8 cellular contexts compared by ENCODE assay signal in the genomic region with DNA sequence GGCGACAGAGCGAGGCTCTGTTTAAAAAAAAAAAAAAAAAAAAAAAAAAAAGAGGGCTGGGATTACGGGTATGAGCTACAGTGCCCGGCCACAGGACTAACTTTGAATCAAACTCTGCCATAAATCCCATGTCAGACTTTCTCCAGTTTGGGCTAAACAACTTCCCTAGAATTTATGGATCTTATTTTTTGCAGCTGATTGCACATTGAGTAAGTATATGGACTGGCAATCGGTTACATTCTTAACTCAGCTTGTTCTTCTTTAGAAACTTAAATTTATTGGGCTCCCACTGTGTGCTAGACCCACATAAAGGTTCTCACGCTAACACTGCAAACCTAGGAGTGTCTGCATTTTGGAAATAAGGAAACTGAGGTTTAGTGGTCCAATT. TPM values are rescaled to one million over a fixed set of nuclear protein-coding genes. Genes with fewer than 3 reads are reported as not detected.
DNase-seq lines count a peak whose midpoint lies in the region; ATAC-seq and TF ChIP-seq lines count a peak whose summit lies in the region.

No MANE protein-coding gene starts in this region.

- peaks cover 4% of the 10 kb centered on the region; the same call in 1 of the 2 replicates for H3K4me1 ChIP-seq in ES-I3 (ENCODE audit: insufficient read depth, low read length)
- H3K4me1 ChIP-seq in RWPE2 (ENCODE audit: insufficient read depth, poor library complexity, severe bottlenecking), result no peaks in the 10 kb centered on the region
- no peaks in the 10 kb centered on the region for H3K4me1 ChIP-seq in fibroblast of lung (ENCODE audit: control insufficient read depth, extremely low read depth, insufficient read depth, low read length)
- H3K4me1 ChIP-seq in psoas muscle, result peaks cover 20% of the 10 kb centered on the region

- H3K79me2 ChIP-seq in fibroblast of lung (ENCODE audit: control insufficient read depth, insufficient read depth, low read length), result peaks cover 37% of the 10 kb centered on the region

- H3K27ac ChIP-seq in RWPE2 (ENCODE audit: poor library complexity, severe bottlenecking) (peak overlapping the region; percentile 83), fibroblast of lung (ENCODE audit: insufficient read depth, low read length) (peak overlapping the region; percentile 83), psoas muscle (peak overlapping the region; percentile 98)

- H3K36me3 ChIP-seq in ES-I3 (ENCODE audit: insufficient read depth, low read length) (no peaks in the 10 kb centered on the region), RWPE2 (ENCODE audit: low read depth) (peaks cover 20% of the 10 kb centered on the region), fibroblast of lung (ENCODE audit: control insufficient read depth, insufficient read depth, low read length) (peaks cover 2% of the 10 kb centered on the region), psoas muscle (ENCODE audit: insufficient read depth in 1 of 2, low read depth in 1 of 2) (peaks cover 0 to 13% of the 10 kb centered on the region in 2 donors)

- H3K9me3 ChIP-seq in ES-I3 (ENCODE audit: control insufficient read depth, insufficient read depth, low read length) (no peaks in the 10 kb centered on the region), RWPE2 (ENCODE audit: severe bottlenecking) (no peaks in the 10 kb centered on the region), fibroblast of lung (ENCODE audit: control insufficient read depth, insufficient read depth, low read depth, low read length) (no peaks in the 10 kb centered on the region), psoas muscle (no peaks in the 10 kb centered on the region)

- H3K4me3 ChIP-seq in RWPE2 (ENCODE audit: severe bottlenecking) (peak overlapping the region; percentile 76), fibroblast of lung (replicated peaks in 1 of 4; ENCODE audit: control extremely low read depth in 1 of 4, insufficient read depth in 1 of 4, low read depth in 3 of 4, low read length in 4 of 4) (peak overlapping the region; percentile 46 to 76 (median 66)), psoas muscle (peak overlapping the region; percentile 99)

- no peaks in the 10 kb centered on the region for H4K20me1 ChIP-seq in fibroblast of lung (ENCODE audit: control insufficient read depth, extremely low read depth, insufficient read depth, low read length)

- H3K27me3 ChIP-seq in RWPE2 (ENCODE audit: insufficient read depth, poor library complexity, severe bottlenecking) (no peaks in the 10 kb centered on the region), fibroblast of lung (ENCODE audit: control insufficient read depth, insufficient read depth, low read length) (no peaks in the 10 kb centered on the region), psoas muscle (ENCODE audit: insufficient read depth in 3 of 3, low read length in 2 of 3) (no peaks in the 10 kb centered on the region)

- H3K4me2 ChIP-seq in fibroblast of lung (ENCODE audit: extremely low read depth, insufficient read depth, low read length), result peak overlapping the region; percentile 79

- ATAC-seq in RWPE2 (ENCODE audit: low read depth), result no peak
- peak in 1 of 4 donors; percentile 4 for ATAC-seq in psoas muscle

- TF ChIP-seq CTCF in RWPE2 (IDR thresholded peaks at IDR 0.05; ENCODE audit: poor library complexity, severe bottlenecking) (no peak), fibroblast of lung (conservative IDR thresholded peaks at IDR 0.05 in 1 of 2, IDR thresholded peaks at IDR 0.05 in 1 of 2; ENCODE audit: low read depth in 1 of 2, low read length in 2 of 2) (no peak), psoas muscle (IDR thresholded peaks at IDR 0.05) (no peak), GM10266 (IDR thresholded peaks at IDR 0.05; ENCODE audit: control insufficient read depth, insufficient read depth, low read depth, missing control alignments) (no peak)

- peak overlapping the region; percentile 95 for H2AFZ ChIP-seq in fibroblast of lung (ENCODE audit: low read length)

- intact Hi-C loops in psoas muscle (cut with DNase I), result no loop called here

- DNase-seq in RWPE2 (ENCODE audit: low spot score), result no peak
- DNase-seq in fibroblast of lung (ENCODE audit: low read depth in 2 of 2), result no peak
- DNase-seq in psoas muscle, result no peak
- DNase-seq in OCI-M1 (lab: John Stamatoyannopoulos, UW), result no peak
- DNase-seq in NCI-H1105 (lab: John Stamatoyannopoulos, UW), result no peak
- DNase-seq in GM10266 (ENCODE audit: extremely low spot score), result no peak
- no peak for DNase-seq in effector CD8-positive, alpha-beta T cell (lab: John Stamatoyannopoulos, UW)

- WGBS in psoas muscle, 3 donors, result 63 to 84% (median 74%) methylated on average over 6 of the region's 6 CpGs

- H3K9ac ChIP-seq in ES-I3 (ENCODE audit: low read depth, low read length), result peak overlapping the region; percentile 93
- H3K9ac ChIP-seq in fibroblast of lung (ENCODE audit: insufficient read depth, low read length), result peak overlapping the region; percentile 83

RNA-seq across cellular contexts. Expression of a gene that starts 0.8 kb away (rescaled TPM):
- total RNA-seq in fibroblast of lung (51.7 and 63.7 TPM in 2 replicates), psoas muscle (10 to 100 TPM; 32.2 to 66.1 (median 56.7) TPM)
- polyA plus RNA-seq in fibroblast of lung (64.1 and 100 TPM in 2 replicates), psoas muscle (10 to 100 TPM; 24.3 to 56.3 (median 51.4) TPM)
- polyA plus RNA-seq in fibroblast of lung (2012), result 35.6 and 52.9 TPM in 2 replicates
- 1.9 and 4.0 TPM in 2 replicates for polyA minus RNA-seq in fibroblast of lung (ENCODE audit: low replicate concordance)

RNA-seq across cellular contexts. Expression of a gene that starts 39.8 kb away (rescaled TPM):
- total RNA-seq in fibroblast of lung, result 2.1 TPM in 2 replicates
- polyA plus RNA-seq in fibroblast of lung, result 1.3 and 2.3 TPM in 2 replicates
- polyA plus RNA-seq in fibroblast of lung (2012), result 0.87 and 1.4 TPM in 2 replicates
- polyA minus RNA-seq in fibroblast of lung (ENCODE audit: low replicate concordance), result 3.8 TPM in 1 of 2 replicates, not detected in the other
- 10 to 100 TPM in 2 of 4 donors, 1 to 10 TPM in 2; 6.0 to 41.3 (median 10.4) TPM for total RNA-seq in psoas muscle
- 1 to 10 TPM; 4.2 to 5.5 (median 4.4) TPM for polyA plus RNA-seq in psoas muscle
